Comparison of ENCODE assay signal across 8 cellular contexts in the genomic region with DNA sequence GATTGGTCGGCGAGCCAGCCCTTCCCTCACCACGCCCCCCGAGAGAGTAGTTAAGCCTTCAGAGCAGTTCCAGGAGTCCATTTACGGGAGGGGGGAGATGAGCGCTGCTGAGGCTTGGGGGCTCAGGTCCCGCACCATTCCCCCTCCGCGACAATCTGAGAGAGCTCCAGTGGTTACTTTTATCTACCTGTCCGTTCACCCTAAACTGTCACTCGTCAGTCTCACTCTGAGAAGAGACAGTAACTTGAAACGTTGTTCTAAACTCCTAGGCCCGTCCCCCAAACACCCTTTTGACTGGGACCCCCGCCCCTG. TPM values are rescaled to one million over a fixed set of nuclear protein-coding genes. Genes with fewer than 3 reads are reported as not detected.
DNase-seq lines count a peak whose midpoint lies in the region; ATAC-seq, FAIRE-seq and TF ChIP-seq lines count a peak whose summit lies in the region.

No MANE protein-coding gene starts in this region.

- CTCF ChIA-PET in A549 (lab: Yijun Ruan, JAX): interaction anchor here (1.0 to 33.4 kb wide), 7 partner anchors 9 to 67 kb away, joined by 3 to 1883 read pairs (median 11); a partner anchor contains a TSS

- WGBS in A549 (ENCODE audit: missing lambda C conversion rate): 11% methylated on average over 14 of the region's 14 CpGs

- DNase-seq in A549 (ENCODE audit: low read depth in 1 of 2, low spot score in 1 of 2): no peak
- peak; percentile 91 for DNase-seq in GM13976 (ENCODE audit: low spot score)
- peak; percentile 42 for DNase-seq in NCI-H2107 treated with DMSO at 0.1 percent for 48 hours (lab: John Stamatoyannopoulos, UW; ENCODE audit: unreplicated experiment)
- peak; percentile 82 for DNase-seq in iPS-NIHi11 (ENCODE audit: low spot score)

- no peaks in the 10 kb centered on the region for H3K9me3 Mint-ChIP-seq in stimulated activated naive CD8-positive, alpha-beta T cell treated with anti-CD3 and anti-CD28 coated beads, Interleukin-15, Interleukin-2, amounts not matched to agents 100 ng/mL and 50 ng/mL, for 24 hours

- peak overlapping the region; percentile 55 to 78; a peak in 5 of 6 replicates for H3K27ac ChIP-seq in A549
- peak overlapping the region; percentile 94 for H3K27ac ChIP-seq in angular gyrus (ENCODE audit: low read depth, low read length)

- peak overlapping the region; percentile 96 for H3K4me2 ChIP-seq in A549

- TF ChIP-seq CTCF in A549 (IDR thresholded peaks at IDR 0.05) (no peak), GM13976 (IDR thresholded peaks at IDR 0.05; ENCODE audit: borderline replicate concordance, control extremely low read depth, extremely low read depth, insufficient read depth, missing control alignments) (no peak)

- TF ChIP-seq RAD21 in A549 (conservative IDR thresholded peaks at IDR 0.05 in 1 of 2, IDR thresholded peaks at IDR 0.05 in 1 of 2): no peak

- H3K27me3 Mint-ChIP-seq in stimulated activated naive CD8-positive, alpha-beta T cell treated with anti-CD3 and anti-CD28 coated beads, Interleukin-15, Interleukin-2, amounts not matched to agents 100 ng/mL and 50 ng/mL, for 24 hours: peaks cover 12% of the 10 kb centered on the region

- H3K4me1 ChIP-seq in A549: peaks cover 24% of the 10 kb centered on the region

- peaks cover 48% of the 10 kb centered on the region for H3K4me1 Mint-ChIP-seq in stimulated activated naive CD8-positive, alpha-beta T cell treated with anti-CD3 and anti-CD28 coated beads, Interleukin-15, Interleukin-2, amounts not matched to agents 100 ng/mL and 50 ng/mL, for 24 hours (ENCODE audit: low read depth)

- FAIRE-seq in A549 (lab: Jason Lieb, UNC): no peak

- peak overlapping the region; percentile 58 for H3K4me3 ChIP-seq in A549

- ATAC-seq in A549: peak in 1 of 2 experiments; percentile 63; a peak in 2 of 6 replicates
- no peak for ATAC-seq in HG02798 (IDR thresholded peaks at IDR 0.05; ENCODE audit: poor library complexity, unreplicated experiment)
- no peak for ATAC-seq in GM21515 (IDR thresholded peaks at IDR 0.05; ENCODE audit: unreplicated experiment)

- H3K27ac Mint-ChIP-seq in stimulated activated naive CD8-positive, alpha-beta T cell treated with anti-CD3 and anti-CD28 coated beads, Interleukin-15, Interleukin-2, amounts not matched to agents 100 ng/mL and 50 ng/mL, for 24 hours: peak overlapping the region; percentile 88

- no peaks in the 10 kb centered on the region for H3K9me3 ChIP-seq in A549

- POLR2A ChIA-PET in A549 (lab: Yijun Ruan, JAX): interaction anchor here (0.7 to 3.5 kb wide), 10 partner anchors 8 to 291 kb away, joined by 3 to 40 read pairs (median 6); a partner anchor contains a TSS

- peak overlapping the region; percentile 88 for H3K4me3 Mint-ChIP-seq in stimulated activated naive CD8-positive, alpha-beta T cell treated with anti-CD3 and anti-CD28 coated beads, Interleukin-15, Interleukin-2, amounts not matched to agents 100 ng/mL and 50 ng/mL, for 24 hours

- no peak for TF ChIP-seq EP300 in A549 (IDR thresholded peaks at IDR 0.05)

- TF ChIP-seq POLR2A in A549 (IDR thresholded peaks at IDR 0.05; ENCODE audit: low read length): no peak

- in situ Hi-C loops in GM13976 (cut with MboI; ENCODE audit: low sequenced_read_pairs, unreplicated experiment): no loop called here

- peaks cover 15% of the 10 kb centered on the region for H3K36me3 Mint-ChIP-seq in stimulated activated naive CD8-positive, alpha-beta T cell treated with anti-CD3 and anti-CD28 coated beads, Interleukin-15, Interleukin-2, amounts not matched to agents 100 ng/mL and 50 ng/mL, for 24 hours (ENCODE audit: low read depth)

TF ChIP-seq in A549, 52 proteins besides CTCF, POLR2A, EP300 and RAD21:
- TF ChIP-seq TFCP2L1 (CRISPR knock-in tag; IDR thresholded peaks at IDR 0.05) (0 out of 2 replicates have a peak, but pooled peaks have one; percentile 1), RCOR1 (IDR thresholded peaks at IDR 0.05; ENCODE audit: low read depth, low read length) (no peak), POLR2AphosphoS2 (conservative IDR thresholded peaks at IDR 0.05; ENCODE audit: low read length) (no peak; the same call in 1 of the 2 replicates), ZNF302 (CRISPR knock-in tag; IDR thresholded peaks at IDR 0.05) (no peak), PHF8 (IDR thresholded peaks at IDR 0.05; ENCODE audit: borderline replicate concordance, low read depth) (no peak), CEBPB (IDR thresholded peaks at IDR 0.05) (no peak), FOSB (CRISPR knock-in tag; IDR thresholded peaks at IDR 0.05) (0 out of 2 replicates have a peak, but pooled peaks have one; percentile 16), JUN (IDR thresholded peaks at IDR 0.05) (no peak), RARB (CRISPR knock-in tag; IDR thresholded peaks at IDR 0.05) (0 out of 2 replicates have a peak, but pooled peaks have one; percentile 23)
TF ChIP-seq in A549: peak in this region for 3.

RNA-seq across cellular contexts. Expression of a gene that starts 2.0 kb away (rescaled TPM):
- 27.9 and 48.8 TPM in 2 replicates for polyA plus RNA-seq in A549 (2011; rRNA removed)
- polyA plus RNA-seq in A549 (2012; cell fraction: cytosol; rRNA removed): 90.2 and 102 TPM in 2 replicates
- polyA plus RNA-seq in A549 (2012; cell fraction: nucleus; rRNA removed): 424 and 553 TPM in 2 replicates
- polyA plus RNA-seq in A549 (2017; fragmentation: RNase III; extraction: RNeasy Plus Mini Kit Qiagen cat#74134 plus additional on column Dnase treatment): 0.57 to 0.65 TPM (median 0.58 TPM) in 3 replicates
- polyA minus RNA-seq in A549 (2011; rRNA and poly(A)+ RNA removed): 82.7 and 141 TPM in 2 replicates

RNA-seq across cellular contexts. Expression of a gene that starts 27.1 kb away (rescaled TPM):
- 4.7 and 5.3 TPM in 2 replicates for polyA plus RNA-seq in A549 (2011; rRNA removed)
- polyA plus RNA-seq in A549 (2012; cell fraction: cytosol; rRNA removed): 4.7 and 7.4 TPM in 2 replicates
- polyA plus RNA-seq in A549 (2012; cell fraction: nucleus; rRNA removed): 5.4 and 5.8 TPM in 2 replicates
- 6.3 to 9.0 TPM (median 8.1 TPM) in 3 replicates for polyA plus RNA-seq in A549 (2017; fragmentation: RNase III; extraction: RNeasy Plus Mini Kit Qiagen cat#74134 plus additional on column Dnase treatment)
- 6.7 and 10.8 TPM in 2 replicates for polyA minus RNA-seq in A549 (2011; rRNA and poly(A)+ RNA removed)

RNA-seq across cellular contexts. Expression of a gene that starts 28.5 kb away (rescaled TPM):
- polyA plus RNA-seq in A549 (2011; rRNA removed) (9.2 and 9.8 TPM in 2 replicates), A549 (2017; fragmentation: RNase III; extraction: RNeasy Plus Mini Kit Qiagen cat#74134 plus additional on column Dnase treatment) (6.6 to 11.2 TPM (median 10.5 TPM) in 3 replicates)
- polyA plus RNA-seq in A549 (2012; cell fraction: cytosol; rRNA removed): 8.9 and 11.1 TPM in 2 replicates
- 6.6 TPM in 2 replicates for polyA plus RNA-seq in A549 (2012; cell fraction: nucleus; rRNA removed)
- 1.2 and 1.5 TPM in 2 replicates for polyA minus RNA-seq in A549 (2011; rRNA and poly(A)+ RNA removed)

RNA-seq across cellular contexts. Expression of a gene that starts 37.5 kb away (rescaled TPM):
- polyA plus RNA-seq in A549 (2011; rRNA removed) (59.1 and 64.5 TPM in 2 replicates), A549 (2017; fragmentation: RNase III; extraction: RNeasy Plus Mini Kit Qiagen cat#74134 plus additional on column Dnase treatment) (83.8 to 94.6 TPM (median 94.3 TPM) in 3 replicates)
- 58.8 and 103 TPM in 2 replicates for polyA plus RNA-seq in A549 (2012; cell fraction: cytosol; rRNA removed)
- polyA plus RNA-seq in A549 (2012; cell fraction: nucleus; rRNA removed): 93.7 and 118 TPM in 2 replicates
- 72.4 and 90.8 TPM in 2 replicates for polyA minus RNA-seq in A549 (2011; rRNA and poly(A)+ RNA removed)

RNA-seq across cellular contexts. Expression of a gene that starts 46.1 kb away (rescaled TPM):
- polyA plus RNA-seq in A549 (2011; rRNA removed) (81.7 and 109 TPM in 2 replicates), A549 (2017; fragmentation: RNase III; extraction: RNeasy Plus Mini Kit Qiagen cat#74134 plus additional on column Dnase treatment) (89.7 to 97.6 TPM (median 93.0 TPM) in 3 replicates)
- polyA plus RNA-seq in A549 (2012; cell fraction: cytosol; rRNA removed): 165 and 195 TPM in 2 replicates
- polyA plus RNA-seq in A549 (2012; cell fraction: nucleus; rRNA removed): 178 and 201 TPM in 2 replicates
- 175 and 210 TPM in 2 replicates for polyA minus RNA-seq in A549 (2011; rRNA and poly(A)+ RNA removed)

Comparison
In these comparisons a context has a peak if more than half of its experiments do, and no peak if none do; other contexts are left out.
1. DNase-seq: peak in GM13976 (single experiment), NCI-H2107 treated with DMSO at 0.1 percent for 48 hours (single experiment) and iPS-NIHi11 (single experiment); none in A549 (0 of 2).